Comparison of ENCODE assay signal across 8 cellular contexts in genomic region chr22:28009272-28009827, GRCh38.
DNase-seq lines count a peak whose midpoint lies in the region; ATAC-seq, FAIRE-seq and TF ChIP-seq lines count a peak whose summit lies in the region.

No MANE protein-coding gene starts in this region.

- TF ChIP-seq CTCF in omental fat pad (IDR thresholded peaks at IDR 0.05) = peak in 1 of 3 donors; percentile 72

- DNase-seq in DMS53 treated with DMSO at 0.1 percent for 48 hours (lab: John Stamatoyannopoulos, UW; ENCODE audit: unreplicated experiment) = peak; percentile 16
- peak; percentile 92 for DNase-seq in HuH-7.5 (ENCODE audit: low spot score)
- peak; percentile 78 for DNase-seq in RPMI8226
- peak; percentile 50 for DNase-seq in activated effector memory CD4-positive, alpha-beta T cell treated with Interleukin-2 at 50 U/mL for 16 hours
- peak; percentile 77 to 91 for DNase-seq in frontal cortex (ENCODE audit: low spot score in 2 of 2)
- DNase-seq in omental fat pad (ENCODE audit: low spot score) = peak; percentile 37
- peak; percentile 91 for DNase-seq in superior temporal gyrus (ENCODE audit: extremely low spot score)

- FAIRE-seq in frontal cortex (lab: Jason Lieb, UNC) = no peak

- peak; percentile 84 for ATAC-seq in omental fat pad (ENCODE audit: low FRiP score)
- no peak for ATAC-seq in GM18511 (IDR thresholded peaks at IDR 0.05; ENCODE audit: unreplicated experiment)

Comparison
In these comparisons a context has a peak if more than half of its experiments do, and no peak if none do; other contexts are left out.
1. DNase-seq: peak in every context shown above with its lines; median percentile 92 in HuH-7.5; 91 in superior temporal gyrus; 84 in frontal cortex; 78 in RPMI8226; 50 in activated effector memory CD4-positive, alpha-beta T cell treated with Interleukin-2 at 50 U/mL for 16 hours; 37 in omental fat pad; 16 in DMS53 treated with DMSO at 0.1 percent for 48 hours.